In the genomic region with DNA sequence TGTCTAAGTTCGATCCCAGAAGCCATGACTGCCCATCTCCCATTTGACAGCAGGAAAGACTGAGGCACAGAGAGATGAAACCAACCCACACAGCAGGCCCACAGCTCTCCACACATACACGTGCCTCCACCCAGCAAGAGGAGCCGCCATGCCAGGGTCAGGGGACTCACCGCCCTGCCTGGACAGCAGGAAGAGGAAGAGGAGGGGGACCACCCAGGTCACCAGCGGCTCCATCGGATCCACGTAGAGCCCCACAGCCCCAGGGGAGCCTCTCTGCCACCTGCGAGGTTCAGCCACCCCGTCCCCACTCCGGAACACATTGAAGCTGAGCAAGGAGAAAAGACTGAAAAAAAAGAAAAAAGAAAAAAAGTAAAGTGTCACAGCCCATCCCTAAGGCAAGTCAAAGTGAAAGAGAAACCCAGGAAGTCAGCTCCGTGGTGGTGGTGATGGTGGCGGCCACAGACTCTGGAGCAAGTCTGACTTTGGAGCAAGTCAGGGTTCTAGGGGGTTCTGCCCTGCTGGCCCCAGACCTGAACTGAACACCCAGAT, we compare ENCODE assay signal across 1 cellular context.
A peak's percentile ranks its signal among the peaks of the same experiment; 100 is the strongest.
TF ChIP-seq lines count a peak whose summit lies in the region.

Gene IL12RB1, minus strand, starts transcription at position 345 of the 549 bp plus-strand sequence. Its CDS starts 111 bp downstream, at position 234.

TF ChIP-seq in GM12878, 131 proteins besides CTCF, POLR2A, EP300 and RAD21 (continued from another document and continues in another):
- TF ChIP-seq CUX1 (IDR thresholded peaks at IDR 0.05; ENCODE audit: insufficient replicate concordance, low read depth, low read length): no peak
- no peak for TF ChIP-seq HDAC6 (IDR thresholded peaks at IDR 0.05; ENCODE audit: unreplicated experiment)
- no peak for TF ChIP-seq SIX5 (IDR thresholded peaks at IDR 0.05; ENCODE audit: low read depth, low read length, severe bottlenecking)
- peak; percentile 76; the same call in 1 of the 2 replicates for TF ChIP-seq HDGF (IDR thresholded peaks at IDR 0.05)
- TF ChIP-seq RCOR1 (conservative IDR thresholded peaks at IDR 0.05; ENCODE audit: low read depth, low read length): 0 out of 2 replicates have a peak, but pooled peaks have one; percentile 49
- TF ChIP-seq TCF12 (IDR thresholded peaks at IDR 0.05; ENCODE audit: low read depth, low read length): 0 out of 2 replicates have a peak, but pooled peaks have one; percentile 11
- TF ChIP-seq BHLHE40 (IDR thresholded peaks at IDR 0.05; ENCODE audit: borderline replicate concordance in 1 of 2, low read depth in 2 of 2, low read length in 1 of 2): peak; percentile 73 to 84; a peak in 3 of 4 replicates
- peak; percentile 22 for TF ChIP-seq BCL3 (IDR thresholded peaks at IDR 0.05; ENCODE audit: borderline replicate concordance, insufficient read depth, low read depth, low read length, poor library complexity, severe bottlenecking)
- no peak for TF ChIP-seq WRNIP1 (IDR thresholded peaks at IDR 0.05; ENCODE audit: borderline replicate concordance, low read depth, low read length)
- TF ChIP-seq HDAC2 (IDR thresholded peaks at IDR 0.05): no peak
- no peak for TF ChIP-seq EGR1 (IDR thresholded peaks at IDR 0.05; ENCODE audit: borderline replicate concordance in 1 of 2, low read depth in 2 of 2, low read length in 2 of 2)
- no peak for TF ChIP-seq STAT1 (conservative IDR thresholded peaks at IDR 0.05)
- no peak for TF ChIP-seq ESRRA (IDR thresholded peaks at IDR 0.05; ENCODE audit: low read length)
- TF ChIP-seq MTA3 (IDR thresholded peaks at IDR 0.05; ENCODE audit: borderline replicate concordance, low read length): peak; percentile 76; the same call in 1 of the 2 replicates
- TF ChIP-seq, protein P1, sequence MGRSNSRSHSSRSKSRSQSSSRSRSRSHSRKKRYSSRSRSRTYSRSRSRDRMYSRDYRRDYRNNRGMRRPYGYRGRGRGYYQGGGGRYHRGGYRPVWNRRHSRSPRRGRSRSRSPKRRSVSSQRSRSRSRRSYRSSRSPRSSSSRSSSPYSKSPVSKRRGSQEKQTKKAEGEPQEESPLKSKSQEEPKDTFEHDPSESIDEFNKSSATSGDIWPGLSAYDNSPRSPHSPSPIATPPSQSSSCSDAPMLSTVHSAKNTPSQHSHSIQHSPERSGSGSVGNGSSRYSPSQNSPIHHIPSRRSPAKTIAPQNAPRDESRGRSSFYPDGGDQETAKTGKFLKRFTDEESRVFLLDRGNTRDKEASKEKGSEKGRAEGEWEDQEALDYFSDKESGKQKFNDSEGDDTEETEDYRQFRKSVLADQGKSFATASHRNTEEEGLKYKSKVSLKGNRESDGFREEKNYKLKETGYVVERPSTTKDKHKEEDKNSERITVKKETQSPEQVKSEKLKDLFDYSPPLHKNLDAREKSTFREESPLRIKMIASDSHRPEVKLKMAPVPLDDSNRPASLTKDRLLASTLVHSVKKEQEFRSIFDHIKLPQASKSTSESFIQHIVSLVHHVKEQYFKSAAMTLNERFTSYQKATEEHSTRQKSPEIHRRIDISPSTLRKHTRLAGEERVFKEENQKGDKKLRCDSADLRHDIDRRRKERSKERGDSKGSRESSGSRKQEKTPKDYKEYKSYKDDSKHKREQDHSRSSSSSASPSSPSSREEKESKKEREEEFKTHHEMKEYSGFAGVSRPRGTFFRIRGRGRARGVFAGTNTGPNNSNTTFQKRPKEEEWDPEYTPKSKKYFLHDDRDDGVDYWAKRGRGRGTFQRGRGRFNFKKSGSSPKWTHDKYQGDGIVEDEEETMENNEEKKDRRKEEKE (IDR thresholded peaks at IDR 0.05): no peak
- TF ChIP-seq CHD1 (IDR thresholded peaks at IDR 0.05; ENCODE audit: low read depth, low read length): no peak
- TF ChIP-seq RBBP5 (conservative IDR thresholded peaks at IDR 0.05): no peak
- TF ChIP-seq MYC (IDR thresholded peaks at IDR 0.05; ENCODE audit: insufficient read depth, insufficient read length, insufficient replicate concordance, low read length, severe bottlenecking): no peak
- peak; percentile 71 for TF ChIP-seq ZNF384 (IDR thresholded peaks at IDR 0.05; ENCODE audit: borderline replicate concordance, low read depth, low read length)
- TF ChIP-seq ZNF207 (IDR thresholded peaks at IDR 0.05; ENCODE audit: borderline replicate concordance): no peak
- no peak for TF ChIP-seq ATF2 (IDR thresholded peaks at IDR 0.05; ENCODE audit: low read length)
- TF ChIP-seq PML (IDR thresholded peaks at IDR 0.05; ENCODE audit: low read length): 0 out of 2 replicates have a peak, but pooled peaks have one; percentile 53
- TF ChIP-seq MXI1 (IDR thresholded peaks at IDR 0.05; ENCODE audit: low read depth, low read length): peak; percentile 23; the same call in 1 of the 2 replicates
- TF ChIP-seq KAT2A (conservative IDR thresholded peaks at IDR 0.05; ENCODE audit: control insufficient read depth, low read depth, low read length): no peak
- TF ChIP-seq, protein P2, sequence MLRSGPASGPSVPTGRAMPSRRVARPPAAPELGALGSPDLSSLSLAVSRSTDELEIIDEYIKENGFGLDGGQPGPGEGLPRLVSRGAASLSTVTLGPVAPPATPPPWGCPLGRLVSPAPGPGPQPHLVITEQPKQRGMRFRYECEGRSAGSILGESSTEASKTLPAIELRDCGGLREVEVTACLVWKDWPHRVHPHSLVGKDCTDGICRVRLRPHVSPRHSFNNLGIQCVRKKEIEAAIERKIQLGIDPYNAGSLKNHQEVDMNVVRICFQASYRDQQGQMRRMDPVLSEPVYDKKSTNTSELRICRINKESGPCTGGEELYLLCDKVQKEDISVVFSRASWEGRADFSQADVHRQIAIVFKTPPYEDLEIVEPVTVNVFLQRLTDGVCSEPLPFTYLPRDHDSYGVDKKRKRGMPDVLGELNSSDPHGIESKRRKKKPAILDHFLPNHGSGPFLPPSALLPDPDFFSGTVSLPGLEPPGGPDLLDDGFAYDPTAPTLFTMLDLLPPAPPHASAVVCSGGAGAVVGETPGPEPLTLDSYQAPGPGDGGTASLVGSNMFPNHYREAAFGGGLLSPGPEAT (IDR thresholded peaks at IDR 0.05; ENCODE audit: low read depth): peak; percentile 82
- TF ChIP-seq CEBPZ (IDR thresholded peaks at IDR 0.05; ENCODE audit: low read depth, low read length): no peak
- peak; percentile 34; the same call in 1 of the 2 replicates for TF ChIP-seq BCL11A (IDR thresholded peaks at IDR 0.05; ENCODE audit: low read depth, low read length)
- TF ChIP-seq BACH1 (IDR thresholded peaks at IDR 0.05; ENCODE audit: borderline replicate concordance): no peak; the same call in 1 of the 2 replicates
- TF ChIP-seq TAF1 (IDR thresholded peaks at IDR 0.05; ENCODE audit: borderline replicate concordance, low read depth, low read length): peak; percentile 54; the same call in 1 of the 2 replicates
- TF ChIP-seq PRDM15 (CRISPR knock-in tag; IDR thresholded peaks at IDR 0.05): no peak
- peak; percentile 67; the same call in 1 of the 2 replicates for TF ChIP-seq CREM (IDR thresholded peaks at IDR 0.05; ENCODE audit: low read depth)
- TF ChIP-seq ZNF274 (IDR thresholded peaks at IDR 0.05; ENCODE audit: insufficient read depth, insufficient read length): no peak
- TF ChIP-seq POU2F2 (IDR thresholded peaks at IDR 0.05; ENCODE audit: borderline replicate concordance, low read depth, low read length): 0 out of 3 replicates have a peak, but pooled peaks have one; percentile 31
- TF ChIP-seq JUND (IDR thresholded peaks at IDR 0.05; ENCODE audit: low read depth, low read length): peak; percentile 57; the same call in 1 of the 2 replicates
